In genomic region chr7:134939136-134939535, GRCh38 we compare ENCODE assay signal across 20 cellular contexts. TPM values are rescaled to one million over a fixed set of nuclear protein-coding genes. Genes with fewer than 3 reads are reported as not detected.
DNase-seq lines count a peak whose midpoint lies in the region; ATAC-seq, FAIRE-seq and TF ChIP-seq lines count a peak whose summit lies in the region.
"Had no signal": no experiment of that assay in that cellular context is flagged by ENCODE, and none has a peak within 500 bp of the region (broad histone marks: within the 10 kb centered on the region; RNA-seq: fewer than 3 reads in every experiment).

No MANE protein-coding gene starts in this region.

- H3K4me2 ChIP-seq in IMR-90 (ENCODE audit: low read depth, low read length): no peak overlapping the region
- no peak overlapping the region for H3K4me2 ChIP-seq in osteoblast (ENCODE audit: insufficient read depth, low read length)
- H3K4me2 ChIP-seq: BLaER1 treated with 17β-estradiol and CSF1 and Interleukin-3, amounts not matched to agents 10 nM and 100 nM had no signal

- peaks cover 19% of the 10 kb centered on the region for H3K9me1 ChIP-seq in IMR-90 (ENCODE audit: insufficient read depth, low read length)

- H4K8ac ChIP-seq in IMR-90 (ENCODE audit: low read depth in 2 of 2, low read length in 2 of 2): no peak overlapping the region

- no peak overlapping the region for H2AK5ac ChIP-seq in IMR-90 (ENCODE audit: low read depth, low read length)

- peaks cover 16% of the 10 kb centered on the region for H3K4me1 ChIP-seq in IMR-90 (ENCODE audit: control insufficient read depth, insufficient read depth, low read length)
- H3K4me1 ChIP-seq in osteoblast (ENCODE audit: insufficient read depth, low read length): peaks cover 58% of the 10 kb centered on the region
- peaks cover 34 to 84% of the 10 kb centered on the region in 2 donors for H3K4me1 ChIP-seq in thoracic aorta (ENCODE audit: control insufficient read depth in 1 of 2, low read depth in 2 of 2)

- WGBS in IMR-90 (ENCODE audit: extremely low coverage in 2 of 2, insufficient read length in 1 of 2), 2 experiments: 80% methylated on average over 2 of the region's 4 CpGs; no CpG with 5 or more reads in 1 of the 2 experiments

- no peak overlapping the region for H2AK9ac ChIP-seq in IMR-90 (replicated peaks; ENCODE audit: low read depth, low read length, poor library complexity)

- BruUV-seq in IMR-90 (replicated peaks; lab: Mats Ljungman, UMichigan): TSS peak; percentile 3

- H3K79me1 ChIP-seq in IMR-90 (ENCODE audit: low read depth in 1 of 2, low read length in 2 of 2): peaks cover 33 to 73% of the 10 kb centered on the region in 2 experiments

- TF ChIP-seq CTCF in IMR-90 (conservative IDR thresholded peaks at IDR 0.05; ENCODE audit: low read depth, low read length): no peak
- no peak for TF ChIP-seq CTCF in coronary artery (IDR thresholded peaks at IDR 0.05)
- TF ChIP-seq CTCF in osteoblast (IDR thresholded peaks at IDR 0.05; ENCODE audit: extremely low read depth, low read depth, low read length): no peak
- TF ChIP-seq CTCF in thoracic aorta (IDR thresholded peaks at IDR 0.05): no peak

- H2BK15ac ChIP-seq in IMR-90 (ENCODE audit: low read depth, low read length): no peak overlapping the region

- H2AFZ ChIP-seq in IMR-90 (replicated peaks; ENCODE audit: low read length, poor library complexity) (no peak overlapping the region), osteoblast (ENCODE audit: low read length) (no peak overlapping the region)

- ATAC-seq in IMR-90 (ENCODE audit: low read depth) (no peak), thoracic aorta (ENCODE audit: insufficient number of reproducible peaks, low FRiP score, low read depth) (no peak)
- ATAC-seq: Panc1 had no signal

- H3K9me3 ChIP-seq in IMR-90 (ENCODE audit: control insufficient read depth, insufficient read depth, low read length) (no peaks in the 10 kb centered on the region), osteoblast (ENCODE audit: low read depth, low read length) (no peaks in the 10 kb centered on the region), thoracic aorta (no peaks in the 10 kb centered on the region)
- H3K9me3 ChIP-seq: BLaER1 treated with 17β-estradiol and CSF1 and Interleukin-3, amounts not matched to agents 10 nM and 100 nM; SJCRH30 had no signal

- H3K56ac ChIP-seq in IMR-90 (ENCODE audit: extremely low read depth, insufficient read depth, low read length): no peak overlapping the region

- H4K20me1 ChIP-seq in IMR-90 (ENCODE audit: insufficient read depth, low read length) (peaks cover 12% of the 10 kb centered on the region; the same call in 1 of the 2 replicates), osteoblast (ENCODE audit: insufficient read depth, low read length) (peaks cover 12% of the 10 kb centered on the region)
- H4K20me1 ChIP-seq: BLaER1 treated with 17β-estradiol and CSF1 and Interleukin-3, amounts not matched to agents 10 nM and 100 nM had no signal

- dilution Hi-C loops in IMR-90 (cut with HindIII; ENCODE audit: low sequenced_read_pairs, unreplicated experiment): no loop called here

- TF ChIP-seq POLR2A in IMR-90 (IDR thresholded peaks at IDR 0.05; ENCODE audit: low read depth, low read length): no peak

- H3K4ac ChIP-seq in IMR-90 (ENCODE audit: low read depth, low read length): no peak overlapping the region

- POLR2A ChIA-PET in IMR-90 (lab: Charles Lee; ENCODE audit: unreplicated experiment): no interaction called here

- in situ Hi-C loops in IMR-90 (cut with MboI; ENCODE audit: low sequenced_read_pairs): no loop called here

- no peak overlapping the region for H3K27ac ChIP-seq in IMR-90 (ENCODE audit: insufficient read depth, low read length)
- H3K27ac ChIP-seq in coronary artery: peak overlapping the region; percentile 38 to 65
- peak overlapping the region; percentile 20 for H3K27ac ChIP-seq in osteoblast (ENCODE audit: low read depth, low read length)
- H3K27ac ChIP-seq in thoracic aorta: peak overlapping the region; percentile 89
- H3K27ac ChIP-seq: BLaER1 treated with 17β-estradiol and CSF1 and Interleukin-3, amounts not matched to agents 10 nM and 100 nM; SJCRH30 had no signal

- no peak overlapping the region for H3K18ac ChIP-seq in IMR-90 (ENCODE audit: low read depth, low read length)

- 0 out of 2 replicates have a peak overlapping the region, but pooled peaks have one; percentile 50 for H3K14ac ChIP-seq in IMR-90 (replicated peaks; ENCODE audit: low read depth, low read length)

- H3K27me3 ChIP-seq in IMR-90 (ENCODE audit: control insufficient read depth, insufficient read depth, low read length) (no peaks in the 10 kb centered on the region), osteoblast (ENCODE audit: insufficient read depth, low read length) (no peaks in the 10 kb centered on the region), thoracic aorta (replicated peaks; ENCODE audit: insufficient read depth) (no peaks in the 10 kb centered on the region)
- H3K27me3 ChIP-seq: BLaER1 treated with 17β-estradiol and CSF1 and Interleukin-3, amounts not matched to agents 10 nM and 100 nM; SJCRH30 had no signal

- H2BK5ac ChIP-seq in IMR-90 (ENCODE audit: low read depth, low read length, poor library complexity, severe bottlenecking): no peak overlapping the region

- CTCF ChIA-PET in IMR-90 (lab: Yijun Ruan, JAX): no interaction called here

- H3K23ac ChIP-seq in IMR-90 (ENCODE audit: low read depth, low read length): 0 out of 2 replicates have a peak overlapping the region, but pooled peaks have one; percentile 13

- no peak overlapping the region for H3K9ac ChIP-seq in IMR-90 (ENCODE audit: low read depth, low read length)
- H3K9ac ChIP-seq: BLaER1 treated with 17β-estradiol and CSF1 and Interleukin-3, amounts not matched to agents 10 nM and 100 nM had no signal

- H4K91ac ChIP-seq in IMR-90 (ENCODE audit: insufficient read depth, low read depth, low read length): no peak overlapping the region

- H3K36me3 ChIP-seq in IMR-90 (ENCODE audit: control insufficient read depth, insufficient read depth, low read length) (peaks cover 33% of the 10 kb centered on the region), osteoblast (ENCODE audit: insufficient read depth, low read length) (peaks cover 96% of the 10 kb centered on the region), thoracic aorta (peaks cover 3% of the 10 kb centered on the region)

- H2BK20ac ChIP-seq in IMR-90 (ENCODE audit: low read depth, low read length): no peak overlapping the region

- no peak for FAIRE-seq in urothelium cell line (lab: Jason Lieb, UNC)
- FAIRE-seq: GM12892, GM18507, H1 had no signal

- no peak overlapping the region for H4K5ac ChIP-seq in IMR-90 (ENCODE audit: low read depth, low read length)

- intact Hi-C loops in IMR-90 (cut with micrococcal nuclease): no loop called here

- DNase-seq in IMR-90 (no peak), coronary artery (ENCODE audit: low spot score) (no peak), osteoblast (ENCODE audit: insufficient read length, low spot score, missing footprints) (no peak), thoracic aorta (ENCODE audit: low spot score) (no peak), EL (no peak), HuH-7 (ENCODE audit: low spot score) (no peak), NCI-H82 treated with DMSO at 0.1 percent for 48 hours (lab: John Stamatoyannopoulos, UW; ENCODE audit: unreplicated experiment) (no peak), urothelium cell line (ENCODE audit: low spot score) (no peak)
- DNase-seq: CD8-positive, alpha-beta memory T cell; DMS53; NCI-H1417 treated with DMSO at 0.1 percent for 48 hours; NCI-H187 treated with DMSO at 0.1 percent for 48 hours; NCI-H345; NCI-H524 treated with DMSO at 0.1 percent for 48 hours; SJCRH30 had no signal

- no peak overlapping the region for H2BK120ac ChIP-seq in IMR-90 (ENCODE audit: low read depth, low read length)

- no peak for TF ChIP-seq RAD21 in IMR-90 (IDR thresholded peaks at IDR 0.05; ENCODE audit: low read length)

- H3K4me3 ChIP-seq in IMR-90 (ENCODE audit: insufficient read depth, low read depth, low read length): no peak overlapping the region
- no peak overlapping the region for H3K4me3 ChIP-seq in coronary artery
- no peak overlapping the region for H3K4me3 ChIP-seq in osteoblast (ENCODE audit: insufficient read depth, low read length)
- no peak overlapping the region for H3K4me3 ChIP-seq in thoracic aorta
- H3K4me3 ChIP-seq: BLaER1 treated with 17β-estradiol and CSF1 and Interleukin-3, amounts not matched to agents 10 nM and 100 nM; SJCRH30 had no signal

- H3K79me2 ChIP-seq in osteoblast (ENCODE audit: insufficient read depth, low read length): peaks cover 34% of the 10 kb centered on the region

TF ChIP-seq in IMR-90, 13 proteins besides CTCF, POLR2A, EP300 and RAD21 (continues in another document):
- TF ChIP-seq RFX5 (IDR thresholded peaks at IDR 0.05; ENCODE audit: low read depth, low read length) (no peak), BHLHE40 (IDR thresholded peaks at IDR 0.05; ENCODE audit: low read depth, low read length) (no peak), CEBPB (IDR thresholded peaks at IDR 0.05; ENCODE audit: low read depth, low read length) (no peak), NFE2L2 (IDR thresholded peaks at IDR 0.05; ENCODE audit: low read depth, low read length) (no peak), RCOR1 (IDR thresholded peaks at IDR 0.05; ENCODE audit: insufficient replicate concordance, low read length) (no peak), USF2 (IDR thresholded peaks at IDR 0.05; ENCODE audit: low read depth, low read length) (no peak), SMC3 (IDR thresholded peaks at IDR 0.05; ENCODE audit: low read depth, low read length) (no peak), CHD1 (IDR thresholded peaks at IDR 0.05; ENCODE audit: low read depth, low read length) (no peak), MAFK (IDR thresholded peaks at IDR 0.05; ENCODE audit: low read depth, low read length) (no peak), MXI1 (IDR thresholded peaks at IDR 0.05; ENCODE audit: borderline replicate concordance, low read depth, low read length) (no peak)

RNA-seq across cellular contexts. Expression of gene AGBL3, which starts 47.2 kb away (rescaled TPM):
- total RNA-seq in IMR-90 (2012; rRNA removed): 0.18 and 0.28 TPM in 2 replicates
- 0.16 and 0.65 TPM in 2 replicates for polyA plus RNA-seq in IMR-90 (2012; rRNA removed)
- 0.13 and 0.24 TPM in 2 replicates for polyA plus RNA-seq in IMR-90 (2012; cell fraction: cytosol; rRNA removed)
- polyA plus RNA-seq in IMR-90 (2012; cell fraction: nucleus; rRNA removed; ENCODE audit: low replicate concordance): 0.08 and 0.55 TPM in 2 replicates
- 2.2 and 2.7 TPM in 2 replicates for total RNA-seq in osteoblast
- under 1 TPM; 0.28 to 0.54 TPM for total RNA-seq in thoracic aorta
